20 cellular contexts compared by ENCODE assay signal in the genomic region with DNA sequence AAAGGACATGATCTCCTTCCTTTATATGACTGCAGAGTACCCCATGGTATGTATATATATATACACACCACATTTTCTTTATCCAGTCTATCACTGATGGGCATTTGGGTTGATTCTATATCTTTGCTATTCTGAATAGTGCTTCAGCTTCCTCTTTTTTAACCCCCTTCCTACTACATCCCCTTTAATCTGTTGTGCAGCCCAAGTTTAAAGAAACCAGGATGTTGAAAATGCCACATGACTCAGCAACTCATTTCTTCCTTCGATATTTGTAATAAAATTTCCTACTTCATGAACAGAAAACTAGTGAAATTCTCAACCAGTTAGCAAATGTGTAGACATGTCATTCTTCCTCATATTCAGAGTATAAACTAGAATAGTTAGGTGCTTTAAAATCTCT.
"Had no signal": no experiment of that assay in that cellular context is flagged by ENCODE, and none has a peak within 500 bp of the region (broad histone marks: within the 10 kb centered on the region; RNA-seq: fewer than 3 reads in every experiment).

No MANE protein-coding gene starts in this region.

- H3K4me1 ChIP-seq: esophagus squamous epithelium, psoas muscle, thyroid gland had no signal

- H3K36me3 Mint-ChIP-seq: activated naive CD4-positive, alpha-beta T cell treated with anti-CD3 and anti-CD28 coated beads, Interleukin-2, amount 50 U/mL, for 24 hours; naive B cell had no signal

- H3K27me3 ChIP-seq: esophagus squamous epithelium, ovary, thyroid gland had no signal

- H3K36me3 ChIP-seq: esophagus squamous epithelium, ovary, thyroid gland, WERI-Rb-1 had no signal

- H3K4me1 Mint-ChIP-seq: activated naive CD4-positive, alpha-beta T cell treated with anti-CD3 and anti-CD28 coated beads, Interleukin-2, amount 50 U/mL, for 24 hours; naive B cell had no signal

- H3K4me3 Mint-ChIP-seq: activated naive CD4-positive, alpha-beta T cell treated with anti-CD3 and anti-CD28 coated beads, Interleukin-2, amount 50 U/mL, for 24 hours; naive B cell had no signal

- H3K4me3 ChIP-seq: esophagus squamous epithelium, mucosa of descending colon, ovary, psoas muscle, thyroid gland had no signal

- H3K9me3 ChIP-seq: esophagus squamous epithelium, mucosa of descending colon, ovary, psoas muscle, thyroid gland had no signal

- DNase-seq: activated CD4-positive, alpha-beta T cell treated with anti-CD3 and anti-CD28 coated beads for 1 hour; activated CD8-positive, alpha-beta memory T cell treated with anti-CD3 and anti-CD28 coated beads for 24 hours; activated CD8-positive, alpha-beta memory T cell treated with anti-CD3 and anti-CD28 coated beads, Interleukin-2, amount 50 U/mL, for 48 hours; activated gamma-delta T cell; activated T-cell treated with anti-CD3 and anti-CD28 coated beads, Interleukin-2, amount 50 U/mL, for 48 hours; dermis blood vessel endothelial cell; effector memory CD4-positive, alpha-beta T cell; esophagus squamous epithelium; mesenchymal stem cell; mucosa of descending colon; naive B cell; ovary; psoas muscle; right cardiac atrium; stimulated activated CD4-positive, alpha-beta T cell treated with anti-CD3 and anti-CD28 coated beads, Interleukin-2, amount 100 ng/mL, for 24 hours; stimulated activated naive CD4-positive, alpha-beta T cell treated with Interleukin-2 at 50 U/mL for 16 hours; T1000; thyroid gland; WERI-Rb-1 had no signal

- H3K27me3 Mint-ChIP-seq: activated naive CD4-positive, alpha-beta T cell treated with anti-CD3 and anti-CD28 coated beads, Interleukin-2, amount 50 U/mL, for 24 hours; naive B cell had no signal

- H3K27ac ChIP-seq: esophagus squamous epithelium, ovary, psoas muscle, thyroid gland, WERI-Rb-1 had no signal

- ATAC-seq: mucosa of descending colon, psoas muscle, right cardiac atrium had no signal

- H3K27ac Mint-ChIP-seq: activated naive CD4-positive, alpha-beta T cell treated with anti-CD3 and anti-CD28 coated beads, Interleukin-2, amount 50 U/mL, for 24 hours; naive B cell had no signal
